In the genomic region with DNA sequence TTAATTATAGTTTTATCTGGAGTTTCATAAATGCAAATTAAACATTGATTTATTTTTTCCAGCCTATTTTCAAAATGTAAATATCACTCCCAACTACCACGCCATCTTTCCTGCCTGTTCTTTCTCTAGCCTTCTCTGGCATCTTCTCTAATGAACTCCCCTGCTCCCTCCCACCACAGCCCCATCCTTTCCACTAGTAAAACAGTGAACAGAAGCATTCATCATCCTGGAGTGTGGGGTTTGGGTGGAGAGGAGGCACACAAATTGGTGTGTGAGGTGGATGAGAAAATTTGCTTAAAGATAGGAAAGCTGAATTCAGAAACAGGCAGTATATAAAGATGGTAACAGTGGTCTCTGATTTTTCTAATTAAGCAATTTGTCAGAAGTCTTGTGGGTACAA, we compare ENCODE assay signal across 24 cellular contexts.
"Had no signal": no experiment of that assay in that cellular context is flagged by ENCODE, and none has a peak within 500 bp of the region (broad histone marks: within the 10 kb centered on the region; RNA-seq: fewer than 3 reads in every experiment).

No MANE protein-coding gene starts in this region.

- H3K9me3 ChIP-seq: colonic mucosa, esophagus muscularis mucosa, esophagus squamous epithelium, gastrocnemius medialis, gastroesophageal sphincter, heart left ventricle, heart right ventricle had no signal

- H3K27me3 ChIP-seq: colonic mucosa, dorsolateral prefrontal cortex, esophagus muscularis mucosa, esophagus squamous epithelium, foreskin keratinocyte, gastrocnemius medialis, gastroesophageal sphincter, heart left ventricle, heart right ventricle had no signal

- ATAC-seq: effector memory CD8-positive, alpha-beta T cell; esophagus mucosa; foreskin keratinocyte; gastrocnemius medialis; gastroesophageal sphincter; heart left ventricle; heart right ventricle had no signal

- H3K4me1 ChIP-seq: colonic mucosa, esophagus muscularis mucosa, esophagus squamous epithelium, foreskin keratinocyte, gastrocnemius medialis, gastroesophageal sphincter, heart left ventricle, heart right ventricle had no signal

- H3K27ac Mint-ChIP-seq: dendritic cell treated with granulocyte-macrophage colony-stimulating factor and Interleukin-4, amounts not matched to agents 40 ng/mL and 50 ng/mL, for 4 days; effector memory CD8-positive, alpha-beta T cell; endodermal cell had no signal

- DNase-seq: colonic mucosa; cortex of kidney; dermis blood vessel endothelial cell; dorsolateral prefrontal cortex; effector CD4-positive, alpha-beta T cell; effector CD8-positive, alpha-beta T cell; effector memory CD4-positive, alpha-beta T cell; effector memory CD8-positive, alpha-beta T cell; endodermal cell; erythroblast; esophagus squamous epithelium; foreskin fibroblast; foreskin keratinocyte; foreskin melanocyte; gastrocnemius medialis; glutamatergic neuron; heart left ventricle; heart right ventricle had no signal

- H3K27me3 Mint-ChIP-seq: dendritic cell treated with granulocyte-macrophage colony-stimulating factor and Interleukin-4, amounts not matched to agents 40 ng/mL and 50 ng/mL, for 4 days had no signal

- H3K4me3 ChIP-seq: colonic mucosa, coronary artery, dorsolateral prefrontal cortex, esophagus muscularis mucosa, esophagus squamous epithelium, gastrocnemius medialis, gastroesophageal sphincter, heart left ventricle, heart right ventricle had no signal

- H3K9me3 Mint-ChIP-seq: dendritic cell treated with granulocyte-macrophage colony-stimulating factor and Interleukin-4, amounts not matched to agents 40 ng/mL and 50 ng/mL, for 4 days; effector memory CD8-positive, alpha-beta T cell had no signal

- H3K36me3 ChIP-seq: colonic mucosa, esophagus muscularis mucosa, esophagus squamous epithelium, gastrocnemius medialis, gastroesophageal sphincter, heart left ventricle, heart right ventricle had no signal

- H3K27ac ChIP-seq: colonic mucosa, coronary artery, dorsolateral prefrontal cortex, epithelial cell of prostate, esophagus muscularis mucosa, esophagus squamous epithelium, foreskin keratinocyte, gastrocnemius medialis, gastroesophageal sphincter, heart left ventricle, heart right ventricle had no signal

- H3K4me3 Mint-ChIP-seq: dendritic cell treated with granulocyte-macrophage colony-stimulating factor and Interleukin-4, amounts not matched to agents 40 ng/mL and 50 ng/mL, for 4 days; effector memory CD8-positive, alpha-beta T cell; endodermal cell had no signal
